Comparison of ENCODE assay signal across 8 cellular contexts in the genomic region with DNA sequence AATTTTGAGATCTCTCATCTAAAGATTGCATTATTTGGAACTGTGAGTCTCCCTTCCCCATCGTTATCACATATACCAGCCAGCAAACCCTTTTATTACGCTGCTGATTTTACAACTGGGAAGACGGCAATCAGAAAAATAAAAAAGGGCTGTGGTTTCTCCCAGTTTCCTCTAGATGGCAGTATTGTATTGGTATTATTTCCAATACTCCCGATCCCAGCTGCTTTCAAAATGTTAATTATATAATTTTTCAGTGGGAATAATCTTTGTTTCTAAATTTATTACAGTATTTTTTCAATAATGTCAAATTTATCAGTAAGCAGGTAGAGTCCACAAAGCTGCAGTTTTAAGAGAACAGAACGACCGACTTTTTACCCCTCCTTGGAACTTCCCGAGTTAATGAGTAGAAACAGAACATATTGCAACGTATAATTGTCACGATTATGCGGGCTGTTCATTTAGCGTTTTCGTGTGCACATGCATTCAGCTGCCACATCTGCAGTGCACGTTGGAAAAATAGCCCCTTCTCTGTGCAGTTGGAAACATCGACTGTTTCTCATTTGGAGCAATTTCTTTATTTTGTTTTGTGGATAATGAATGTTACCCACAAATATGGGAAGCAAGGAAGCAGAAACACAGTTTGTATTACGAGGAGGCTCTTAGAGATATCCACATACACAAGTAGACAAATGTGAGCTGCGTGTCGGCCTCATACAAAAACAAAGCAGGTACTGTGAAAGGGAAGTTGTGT.
DNase-seq lines count a peak whose midpoint lies in the region; ATAC-seq, FAIRE-seq and TF ChIP-seq lines count a peak whose summit lies in the region.

No MANE protein-coding gene starts in this region.

- DNase-seq in COLO829 (ENCODE audit: low spot score) (peak; percentile 64), GM23338 (ENCODE audit: low spot score) (peak; percentile 51), NCI-H82 treated with DMSO at 0.1 percent for 48 hours (lab: John Stamatoyannopoulos, UW; ENCODE audit: unreplicated experiment) (peak; percentile 3)
- no peak for DNase-seq in activated CD8-positive, alpha-beta memory T cell treated with anti-CD3 and anti-CD28 coated beads, Interleukin-2, amount 50 U/mL, for 48 hours

- peak; percentile 61 to 88 for TF ChIP-seq CTCF in GM23338 (conservative IDR thresholded peaks at IDR 0.05; ENCODE audit: low read depth in 2 of 2)

- no peak for ATAC-seq in GM23338
- ATAC-seq in GM19463 (IDR thresholded peaks at IDR 0.05; ENCODE audit: unreplicated experiment) = no peak
- no peak for ATAC-seq in HG03039 (IDR thresholded peaks at IDR 0.05; ENCODE audit: unreplicated experiment)

- H3K79me2 ChIP-seq in GM23338 (replicated peaks; ENCODE audit: insufficient read depth) = no peaks in the 10 kb centered on the region

- H3K36me3 ChIP-seq in GM23338 (ENCODE audit: insufficient read depth) = no peaks in the 10 kb centered on the region
- H3K36me3 ChIP-seq in mucosa of rectum (ENCODE audit: control insufficient read depth in 2 of 2, insufficient read depth in 2 of 2, low read length in 2 of 2) = no peaks in the 10 kb centered on the region

- no peaks in the 10 kb centered on the region for H4K20me1 ChIP-seq in GM23338 (replicated peaks; ENCODE audit: insufficient read depth)

- peak; percentile 43 for FAIRE-seq in colon (lab: Jason Lieb, UNC)

- no peak overlapping the region for H3K4me2 ChIP-seq in GM23338

- peaks cover 7% of the 10 kb centered on the region for H3K27me3 Mint-ChIP-seq in GM23338 (ENCODE audit: insufficient read depth, low read depth, poor library complexity)

- no peak overlapping the region for H3K27ac Mint-ChIP-seq in GM23338

- H2AFZ ChIP-seq in GM23338 = no peak overlapping the region

- H3K27me3 ChIP-seq in GM23338 (ENCODE audit: insufficient read depth) (no peaks in the 10 kb centered on the region), mucosa of rectum (ENCODE audit: control insufficient read depth in 2 of 2, insufficient read depth in 2 of 2, low read length in 2 of 2) (peaks cover 0 to 10% of the 10 kb centered on the region in 2 donors)

- H3K36me3 Mint-ChIP-seq in GM23338 (ENCODE audit: low read depth) = no peaks in the 10 kb centered on the region; the same call in 2 of the 3 replicates

- H3K4me1 ChIP-seq in GM23338 (ENCODE audit: insufficient read depth) (0 out of 2 replicates have a peak, but pooled peaks cover 3% of the 10 kb centered on the region), mucosa of rectum (ENCODE audit: control insufficient read depth in 2 of 2, insufficient read depth in 2 of 2, low read length in 2 of 2) (peaks cover 5 to 7% of the 10 kb centered on the region in 2 donors)

- H3K9me3 Mint-ChIP-seq in GM23338 = 0 out of 3 replicates have a peak, but pooled peaks cover 3% of the 10 kb centered on the region

- H3K27ac ChIP-seq in GM23338 (ENCODE audit: low read depth) = no peak overlapping the region
- no peak overlapping the region for H3K27ac ChIP-seq in mucosa of rectum (ENCODE audit: low read depth in 2 of 2, low read length in 2 of 2)

- H3K9me3 ChIP-seq in mucosa of rectum (ENCODE audit: control insufficient read depth in 2 of 2, low read length in 2 of 2) = no peaks in the 10 kb centered on the region

- H3F3A ChIP-seq in GM23338 (replicated peaks; ENCODE audit: low read depth) = no peaks in the 10 kb centered on the region

- H3K4me3 ChIP-seq in GM23338 (no peak overlapping the region), mucosa of rectum (ENCODE audit: low read length in 2 of 2) (peak overlapping the region; percentile 53 to 72)

- no peak overlapping the region for H3K4me3 Mint-ChIP-seq in GM23338

- peak overlapping the region in 1 of 2 donors; percentile 31 for H3K9ac ChIP-seq in mucosa of rectum (ENCODE audit: low read depth in 1 of 2, low read length in 2 of 2)

- no peaks in the 10 kb centered on the region for H3K9me2 ChIP-seq in GM23338 (ENCODE audit: insufficient read depth)

- H3K4me1 Mint-ChIP-seq in GM23338 = no peaks in the 10 kb centered on the region; the same call in 2 of the 3 replicates

TF ChIP-seq in GM23338, 12 proteins besides CTCF, POLR2A, EP300 and RAD21 (continues in another document):
- TF ChIP-seq POLR2AphosphoS5 (IDR thresholded peaks at IDR 0.05; ENCODE audit: low read depth) = no peak
- TF ChIP-seq EZH2phosphoT487 (IDR thresholded peaks at IDR 0.05; ENCODE audit: unreplicated experiment) = no peak
- no peak for TF ChIP-seq ZNF114 (CRISPR knock-in tag; IDR thresholded peaks at IDR 0.05)
- no peak for TF ChIP-seq EZH2 (IDR thresholded peaks at IDR 0.05; ENCODE audit: low read depth, unreplicated experiment)
- TF ChIP-seq JUNB (IDR thresholded peaks at IDR 0.05; ENCODE audit: unreplicated experiment) = no peak
- no peak for TF ChIP-seq ZNF462 (CRISPR knock-in tag; IDR thresholded peaks at IDR 0.05)
- TF ChIP-seq CREB1 (CRISPR knock-in tag; IDR thresholded peaks at IDR 0.05; ENCODE audit: low read depth) = no peak
